In the genomic region with DNA sequence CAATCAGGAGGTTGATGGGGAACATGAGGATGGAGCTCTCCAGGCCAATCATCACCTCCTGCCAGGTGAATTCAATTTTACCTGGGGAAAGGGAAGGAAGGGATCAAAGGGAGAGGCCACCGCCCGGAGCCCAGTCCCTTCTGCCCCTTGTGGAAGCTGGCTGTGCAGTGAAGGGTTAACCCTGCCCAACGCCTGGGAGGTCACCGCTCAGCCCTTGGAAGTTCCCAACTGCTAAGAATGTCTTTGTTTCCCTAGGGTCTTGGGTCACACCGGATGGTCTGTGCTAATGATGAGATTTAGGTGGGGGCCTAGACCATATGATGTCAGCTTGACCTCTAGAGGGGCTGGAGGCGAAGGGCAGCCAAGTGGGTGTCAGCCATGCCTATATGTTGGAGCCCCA, we compare ENCODE assay signal across 2 cellular contexts.
TF ChIP-seq lines count a peak whose summit lies in the region.

No MANE protein-coding gene starts in this region.

TF ChIP-seq in GM23338, 12 proteins besides CTCF, POLR2A, EP300 and RAD21 (continued from another document):
- TF ChIP-seq NANOG (IDR thresholded peaks at IDR 0.05; ENCODE audit: borderline replicate concordance) (no peak), EZH2 (IDR thresholded peaks at IDR 0.05; ENCODE audit: low read depth, unreplicated experiment) (no peak), POLR2AphosphoS5 (IDR thresholded peaks at IDR 0.05; ENCODE audit: low read depth) (no peak), JUNB (IDR thresholded peaks at IDR 0.05; ENCODE audit: unreplicated experiment) (no peak)
- TF ChIP-seq, protein P1, sequence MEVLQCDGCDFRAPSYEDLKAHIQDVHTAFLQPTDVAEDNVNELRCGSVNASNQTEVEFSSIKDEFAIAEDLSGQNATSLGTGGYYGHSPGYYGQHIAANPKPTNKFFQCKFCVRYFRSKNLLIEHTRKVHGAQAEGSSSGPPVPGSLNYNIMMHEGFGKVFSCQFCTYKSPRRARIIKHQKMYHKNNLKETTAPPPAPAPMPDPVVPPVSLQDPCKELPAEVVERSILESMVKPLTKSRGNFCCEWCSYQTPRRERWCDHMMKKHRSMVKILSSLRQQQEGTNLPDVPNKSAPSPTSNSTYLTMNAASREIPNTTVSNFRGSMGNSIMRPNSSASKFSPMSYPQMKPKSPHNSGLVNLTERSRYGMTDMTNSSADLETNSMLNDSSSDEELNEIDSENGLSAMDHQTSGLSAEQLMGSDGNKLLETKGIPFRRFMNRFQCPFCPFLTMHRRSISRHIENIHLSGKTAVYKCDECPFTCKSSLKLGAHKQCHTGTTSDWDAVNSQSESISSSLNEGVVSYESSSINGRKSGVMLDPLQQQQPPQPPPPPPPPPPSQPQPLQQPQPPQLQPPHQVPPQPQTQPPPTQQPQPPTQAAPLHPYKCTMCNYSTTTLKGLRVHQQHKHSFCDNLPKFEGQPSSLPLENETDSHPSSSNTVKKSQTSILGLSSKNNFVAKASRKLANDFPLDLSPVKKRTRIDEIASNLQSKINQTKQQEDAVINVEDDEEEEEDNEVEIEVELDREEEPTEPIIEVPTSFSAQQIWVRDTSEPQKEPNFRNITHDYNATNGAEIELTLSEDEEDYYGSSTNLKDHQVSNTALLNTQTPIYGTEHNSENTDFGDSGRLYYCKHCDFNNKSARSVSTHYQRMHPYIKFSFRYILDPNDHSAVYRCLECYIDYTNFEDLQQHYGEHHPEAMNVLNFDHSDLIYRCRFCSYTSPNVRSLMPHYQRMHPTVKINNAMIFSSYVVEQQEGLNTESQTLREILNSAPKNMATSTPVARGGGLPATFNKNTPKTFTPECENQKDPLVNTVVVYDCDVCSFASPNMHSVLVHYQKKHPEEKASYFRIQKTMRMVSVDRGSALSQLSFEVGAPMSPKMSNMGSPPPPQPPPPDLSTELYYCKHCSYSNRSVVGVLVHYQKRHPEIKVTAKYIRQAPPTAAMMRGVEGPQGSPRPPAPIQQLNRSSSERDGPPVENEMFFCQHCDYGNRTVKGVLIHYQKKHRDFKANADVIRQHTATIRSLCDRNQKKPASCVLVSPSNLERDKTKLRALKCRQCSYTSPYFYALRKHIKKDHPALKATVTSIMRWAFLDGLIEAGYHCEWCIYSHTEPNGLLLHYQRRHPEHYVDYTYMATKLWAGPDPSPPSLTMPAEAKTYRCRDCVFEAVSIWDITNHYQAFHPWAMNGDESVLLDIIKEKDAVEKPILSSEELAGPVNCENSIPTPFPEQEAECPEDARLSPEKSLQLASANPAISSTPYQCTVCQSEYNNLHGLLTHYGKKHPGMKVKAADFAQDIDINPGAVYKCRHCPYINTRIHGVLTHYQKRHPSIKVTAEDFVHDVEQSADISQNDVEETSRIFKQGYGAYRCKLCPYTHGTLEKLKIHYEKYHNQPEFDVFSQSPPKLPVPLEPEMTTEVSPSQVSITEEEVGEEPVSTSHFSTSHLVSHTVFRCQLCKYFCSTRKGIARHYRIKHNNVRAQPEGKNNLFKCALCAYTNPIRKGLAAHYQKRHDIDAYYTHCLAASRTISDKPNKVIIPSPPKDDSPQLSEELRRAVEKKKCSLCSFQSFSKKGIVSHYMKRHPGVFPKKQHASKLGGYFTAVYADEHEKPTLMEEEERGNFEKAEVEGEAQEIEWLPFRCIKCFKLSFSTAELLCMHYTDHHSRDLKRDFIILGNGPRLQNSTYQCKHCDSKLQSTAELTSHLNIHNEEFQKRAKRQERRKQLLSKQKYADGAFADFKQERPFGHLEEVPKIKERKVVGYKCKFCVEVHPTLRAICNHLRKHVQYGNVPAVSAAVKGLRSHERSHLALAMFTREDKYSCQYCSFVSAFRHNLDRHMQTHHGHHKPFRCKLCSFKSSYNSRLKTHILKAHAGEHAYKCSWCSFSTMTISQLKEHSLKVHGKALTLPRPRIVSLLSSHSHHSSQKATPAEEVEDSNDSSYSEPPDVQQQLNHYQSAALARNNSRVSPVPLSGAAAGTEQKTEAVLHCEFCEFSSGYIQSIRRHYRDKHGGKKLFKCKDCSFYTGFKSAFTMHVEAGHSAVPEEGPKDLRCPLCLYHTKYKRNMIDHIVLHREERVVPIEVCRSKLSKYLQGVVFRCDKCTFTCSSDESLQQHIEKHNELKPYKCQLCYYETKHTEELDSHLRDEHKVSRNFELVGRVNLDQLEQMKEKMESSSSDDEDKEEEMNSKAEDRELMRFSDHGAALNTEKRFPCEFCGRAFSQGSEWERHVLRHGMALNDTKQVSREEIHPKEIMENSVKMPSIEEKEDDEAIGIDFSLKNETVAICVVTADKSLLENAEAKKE (CRISPR knock-in tag; IDR thresholded peaks at IDR 0.05): no peak
- TF ChIP-seq, protein P2, sequence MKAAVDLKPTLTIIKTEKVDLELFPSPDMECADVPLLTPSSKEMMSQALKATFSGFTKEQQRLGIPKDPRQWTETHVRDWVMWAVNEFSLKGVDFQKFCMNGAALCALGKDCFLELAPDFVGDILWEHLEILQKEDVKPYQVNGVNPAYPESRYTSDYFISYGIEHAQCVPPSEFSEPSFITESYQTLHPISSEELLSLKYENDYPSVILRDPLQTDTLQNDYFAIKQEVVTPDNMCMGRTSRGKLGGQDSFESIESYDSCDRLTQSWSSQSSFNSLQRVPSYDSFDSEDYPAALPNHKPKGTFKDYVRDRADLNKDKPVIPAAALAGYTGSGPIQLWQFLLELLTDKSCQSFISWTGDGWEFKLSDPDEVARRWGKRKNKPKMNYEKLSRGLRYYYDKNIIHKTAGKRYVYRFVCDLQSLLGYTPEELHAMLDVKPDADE (IDR thresholded peaks at IDR 0.05): no peak
TF ChIP-seq in GM23338: peak in this region for 0.

TF ChIP-seq in WTC11, 78 proteins besides CTCF, POLR2A, EP300 and RAD21 (continued from another document):
- TF ChIP-seq, protein P3, sequence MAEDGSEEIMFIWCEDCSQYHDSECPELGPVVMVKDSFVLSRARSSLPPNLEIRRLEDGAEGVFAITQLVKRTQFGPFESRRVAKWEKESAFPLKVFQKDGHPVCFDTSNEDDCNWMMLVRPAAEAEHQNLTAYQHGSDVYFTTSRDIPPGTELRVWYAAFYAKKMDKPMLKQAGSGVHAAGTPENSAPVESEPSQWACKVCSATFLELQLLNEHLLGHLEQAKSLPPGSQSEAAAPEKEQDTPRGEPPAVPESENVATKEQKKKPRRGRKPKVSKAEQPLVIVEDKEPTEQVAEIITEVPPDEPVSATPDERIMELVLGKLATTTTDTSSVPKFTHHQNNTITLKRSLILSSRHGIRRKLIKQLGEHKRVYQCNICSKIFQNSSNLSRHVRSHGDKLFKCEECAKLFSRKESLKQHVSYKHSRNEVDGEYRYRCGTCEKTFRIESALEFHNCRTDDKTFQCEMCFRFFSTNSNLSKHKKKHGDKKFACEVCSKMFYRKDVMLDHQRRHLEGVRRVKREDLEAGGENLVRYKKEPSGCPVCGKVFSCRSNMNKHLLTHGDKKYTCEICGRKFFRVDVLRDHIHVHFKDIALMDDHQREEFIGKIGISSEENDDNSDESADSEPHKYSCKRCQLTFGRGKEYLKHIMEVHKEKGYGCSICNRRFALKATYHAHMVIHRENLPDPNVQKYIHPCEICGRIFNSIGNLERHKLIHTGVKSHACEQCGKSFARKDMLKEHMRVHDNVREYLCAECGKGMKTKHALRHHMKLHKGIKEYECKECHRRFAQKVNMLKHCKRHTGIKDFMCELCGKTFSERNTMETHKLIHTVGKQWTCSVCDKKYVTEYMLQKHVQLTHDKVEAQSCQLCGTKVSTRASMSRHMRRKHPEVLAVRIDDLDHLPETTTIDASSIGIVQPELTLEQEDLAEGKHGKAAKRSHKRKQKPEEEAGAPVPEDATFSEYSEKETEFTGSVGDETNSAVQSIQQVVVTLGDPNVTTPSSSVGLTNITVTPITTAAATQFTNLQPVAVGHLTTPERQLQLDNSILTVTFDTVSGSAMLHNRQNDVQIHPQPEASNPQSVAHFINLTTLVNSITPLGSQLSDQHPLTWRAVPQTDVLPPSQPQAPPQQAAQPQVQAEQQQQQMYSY (CRISPR knock-in tag; IDR thresholded peaks at IDR 0.05): no peak
- TF ChIP-seq ZNF396 (CRISPR knock-in tag; IDR thresholded peaks at IDR 0.05; ENCODE audit: borderline replicate concordance) (no peak), PRRX2 (CRISPR knock-in tag; IDR thresholded peaks at IDR 0.05) (no peak), JAZF1 (CRISPR knock-in tag; IDR thresholded peaks at IDR 0.05) (no peak), ZNF138 (CRISPR knock-in tag; conservative IDR thresholded peaks at IDR 0.05) (no peak), ZNF263 (CRISPR knock-in tag; IDR thresholded peaks at IDR 0.05; ENCODE audit: low read depth) (no peak), CREM (CRISPR knock-in tag; IDR thresholded peaks at IDR 0.05) (no peak), ELF4 (CRISPR knock-in tag; IDR thresholded peaks at IDR 0.05; ENCODE audit: low read depth) (no peak), TP53 (CRISPR knock-in tag; IDR thresholded peaks at IDR 0.05) (no peak), NFE2L1 (CRISPR knock-in tag; IDR thresholded peaks at IDR 0.05) (no peak)
- TF ChIP-seq, protein P4, sequence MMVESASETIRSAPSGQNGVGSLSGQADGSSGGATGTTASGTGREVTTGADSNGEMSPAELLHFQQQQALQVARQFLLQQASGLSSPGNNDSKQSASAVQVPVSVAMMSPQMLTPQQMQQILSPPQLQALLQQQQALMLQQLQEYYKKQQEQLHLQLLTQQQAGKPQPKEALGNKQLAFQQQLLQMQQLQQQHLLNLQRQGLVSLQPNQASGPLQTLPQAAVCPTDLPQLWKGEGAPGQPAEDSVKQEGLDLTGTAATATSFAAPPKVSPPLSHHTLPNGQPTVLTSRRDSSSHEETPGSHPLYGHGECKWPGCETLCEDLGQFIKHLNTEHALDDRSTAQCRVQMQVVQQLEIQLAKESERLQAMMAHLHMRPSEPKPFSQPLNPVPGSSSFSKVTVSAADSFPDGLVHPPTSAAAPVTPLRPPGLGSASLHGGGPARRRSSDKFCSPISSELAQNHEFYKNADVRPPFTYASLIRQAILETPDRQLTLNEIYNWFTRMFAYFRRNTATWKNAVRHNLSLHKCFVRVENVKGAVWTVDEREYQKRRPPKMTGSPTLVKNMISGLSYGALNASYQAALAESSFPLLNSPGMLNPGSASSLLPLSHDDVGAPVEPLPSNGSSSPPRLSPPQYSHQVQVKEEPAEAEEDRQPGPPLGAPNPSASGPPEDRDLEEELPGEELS (CRISPR knock-in tag; IDR thresholded peaks at IDR 0.05): no peak
- TF ChIP-seq, protein P5, sequence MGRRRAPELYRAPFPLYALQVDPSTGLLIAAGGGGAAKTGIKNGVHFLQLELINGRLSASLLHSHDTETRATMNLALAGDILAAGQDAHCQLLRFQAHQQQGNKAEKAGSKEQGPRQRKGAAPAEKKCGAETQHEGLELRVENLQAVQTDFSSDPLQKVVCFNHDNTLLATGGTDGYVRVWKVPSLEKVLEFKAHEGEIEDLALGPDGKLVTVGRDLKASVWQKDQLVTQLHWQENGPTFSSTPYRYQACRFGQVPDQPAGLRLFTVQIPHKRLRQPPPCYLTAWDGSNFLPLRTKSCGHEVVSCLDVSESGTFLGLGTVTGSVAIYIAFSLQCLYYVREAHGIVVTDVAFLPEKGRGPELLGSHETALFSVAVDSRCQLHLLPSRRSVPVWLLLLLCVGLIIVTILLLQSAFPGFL (CRISPR knock-in tag; IDR thresholded peaks at IDR 0.05; ENCODE audit: borderline replicate concordance): no peak
- TF ChIP-seq, protein P6, sequence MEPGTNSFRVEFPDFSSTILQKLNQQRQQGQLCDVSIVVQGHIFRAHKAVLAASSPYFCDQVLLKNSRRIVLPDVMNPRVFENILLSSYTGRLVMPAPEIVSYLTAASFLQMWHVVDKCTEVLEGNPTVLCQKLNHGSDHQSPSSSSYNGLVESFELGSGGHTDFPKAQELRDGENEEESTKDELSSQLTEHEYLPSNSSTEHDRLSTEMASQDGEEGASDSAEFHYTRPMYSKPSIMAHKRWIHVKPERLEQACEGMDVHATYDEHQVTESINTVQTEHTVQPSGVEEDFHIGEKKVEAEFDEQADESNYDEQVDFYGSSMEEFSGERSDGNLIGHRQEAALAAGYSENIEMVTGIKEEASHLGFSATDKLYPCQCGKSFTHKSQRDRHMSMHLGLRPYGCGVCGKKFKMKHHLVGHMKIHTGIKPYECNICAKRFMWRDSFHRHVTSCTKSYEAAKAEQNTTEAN (CRISPR knock-in tag; IDR thresholded peaks at IDR 0.05): no peak
- TF ChIP-seq, protein P7, sequence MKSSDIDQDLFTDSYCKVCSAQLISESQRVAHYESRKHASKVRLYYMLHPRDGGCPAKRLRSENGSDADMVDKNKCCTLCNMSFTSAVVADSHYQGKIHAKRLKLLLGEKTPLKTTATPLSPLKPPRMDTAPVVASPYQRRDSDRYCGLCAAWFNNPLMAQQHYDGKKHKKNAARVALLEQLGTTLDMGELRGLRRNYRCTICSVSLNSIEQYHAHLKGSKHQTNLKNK (CRISPR knock-in tag; IDR thresholded peaks at IDR 0.05): no peak
- TF ChIP-seq, protein P8, sequence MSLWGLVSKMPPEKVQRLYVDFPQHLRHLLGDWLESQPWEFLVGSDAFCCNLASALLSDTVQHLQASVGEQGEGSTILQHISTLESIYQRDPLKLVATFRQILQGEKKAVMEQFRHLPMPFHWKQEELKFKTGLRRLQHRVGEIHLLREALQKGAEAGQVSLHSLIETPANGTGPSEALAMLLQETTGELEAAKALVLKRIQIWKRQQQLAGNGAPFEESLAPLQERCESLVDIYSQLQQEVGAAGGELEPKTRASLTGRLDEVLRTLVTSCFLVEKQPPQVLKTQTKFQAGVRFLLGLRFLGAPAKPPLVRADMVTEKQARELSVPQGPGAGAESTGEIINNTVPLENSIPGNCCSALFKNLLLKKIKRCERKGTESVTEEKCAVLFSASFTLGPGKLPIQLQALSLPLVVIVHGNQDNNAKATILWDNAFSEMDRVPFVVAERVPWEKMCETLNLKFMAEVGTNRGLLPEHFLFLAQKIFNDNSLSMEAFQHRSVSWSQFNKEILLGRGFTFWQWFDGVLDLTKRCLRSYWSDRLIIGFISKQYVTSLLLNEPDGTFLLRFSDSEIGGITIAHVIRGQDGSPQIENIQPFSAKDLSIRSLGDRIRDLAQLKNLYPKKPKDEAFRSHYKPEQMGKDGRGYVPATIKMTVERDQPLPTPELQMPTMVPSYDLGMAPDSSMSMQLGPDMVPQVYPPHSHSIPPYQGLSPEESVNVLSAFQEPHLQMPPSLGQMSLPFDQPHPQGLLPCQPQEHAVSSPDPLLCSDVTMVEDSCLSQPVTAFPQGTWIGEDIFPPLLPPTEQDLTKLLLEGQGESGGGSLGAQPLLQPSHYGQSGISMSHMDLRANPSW (CRISPR knock-in tag; conservative IDR thresholded peaks at IDR 0.05; ENCODE audit: low read depth): no peak
